In the genomic region with DNA sequence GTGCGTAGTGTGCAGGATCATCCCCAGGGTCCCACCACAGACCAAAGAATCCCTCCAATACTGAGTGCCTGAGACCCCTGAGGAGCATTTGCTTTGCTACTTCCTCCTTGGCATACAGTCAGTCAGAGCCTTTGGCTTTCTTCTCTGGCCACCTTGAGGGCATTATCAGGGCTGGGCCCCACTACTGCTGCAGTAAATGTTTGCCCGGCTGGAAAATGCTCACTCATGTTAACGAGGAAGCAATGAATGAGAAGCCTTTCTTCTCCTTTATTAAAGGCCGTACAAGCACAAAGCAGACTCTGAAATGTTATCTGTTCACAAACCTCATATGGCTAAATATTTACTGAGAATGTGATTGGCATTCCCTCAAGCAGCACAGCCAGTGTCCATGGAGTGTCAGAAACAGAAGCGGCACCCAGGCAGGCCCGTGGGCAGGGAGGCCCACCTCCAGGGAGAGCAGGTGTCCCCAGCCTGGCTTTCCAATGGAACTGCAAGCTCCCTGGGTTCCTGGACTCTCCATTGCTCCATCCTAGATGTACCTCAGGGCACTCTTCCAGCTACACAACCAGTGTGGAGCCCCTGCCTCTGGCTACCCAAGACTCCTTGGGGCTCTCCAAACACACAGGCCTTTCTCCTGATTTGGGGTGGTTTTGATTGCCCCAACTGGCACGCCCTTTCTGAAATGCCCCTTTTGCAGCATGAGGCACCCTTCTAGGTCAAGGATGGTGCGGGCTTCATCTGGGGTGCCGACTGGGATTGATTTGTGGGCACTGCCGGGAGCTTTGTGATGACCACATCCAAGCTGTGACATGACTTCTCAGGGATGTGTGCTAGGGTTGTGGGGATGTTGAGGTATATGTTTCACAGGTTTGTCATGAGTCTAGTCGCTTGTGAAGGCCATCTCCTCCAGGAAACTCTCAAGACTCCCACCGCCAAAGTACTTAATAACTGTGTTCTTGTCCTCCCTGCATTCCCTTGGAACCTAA, we compare ENCODE assay signal across 1 cellular context.
TF ChIP-seq lines count a peak whose summit lies in the region.

No MANE protein-coding gene starts in this region.

TF ChIP-seq in SK-N-SH treated with all-trans-retinoic acid at 6 μM for 48 hours, 23 proteins besides CTCF, POLR2A, EP300 and RAD21 (continued from another document):
- TF ChIP-seq, protein P1, sequence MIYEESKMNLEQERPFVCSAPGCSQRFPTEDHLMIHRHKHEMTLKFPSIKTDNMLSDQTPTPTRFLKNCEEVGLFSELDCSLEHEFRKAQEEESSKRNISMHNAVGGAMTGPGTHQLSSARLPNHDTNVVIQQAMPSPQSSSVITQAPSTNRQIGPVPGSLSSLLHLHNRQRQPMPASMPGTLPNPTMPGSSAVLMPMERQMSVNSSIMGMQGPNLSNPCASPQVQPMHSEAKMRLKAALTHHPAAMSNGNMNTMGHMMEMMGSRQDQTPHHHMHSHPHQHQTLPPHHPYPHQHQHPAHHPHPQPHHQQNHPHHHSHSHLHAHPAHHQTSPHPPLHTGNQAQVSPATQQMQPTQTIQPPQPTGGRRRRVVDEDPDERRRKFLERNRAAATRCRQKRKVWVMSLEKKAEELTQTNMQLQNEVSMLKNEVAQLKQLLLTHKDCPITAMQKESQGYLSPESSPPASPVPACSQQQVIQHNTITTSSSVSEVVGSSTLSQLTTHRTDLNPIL (CRISPR knock-in tag; IDR thresholded peaks at IDR 0.05; ENCODE audit: low read depth) = no peak
- TF ChIP-seq TCF4 (CRISPR knock-in tag; IDR thresholded peaks at IDR 0.05; ENCODE audit: borderline replicate concordance) (no peak), ZNF565 (CRISPR knock-in tag; conservative IDR thresholded peaks at IDR 0.05; ENCODE audit: low read depth) (no peak), ZNF8 (CRISPR knock-in tag; IDR thresholded peaks at IDR 0.05) (no peak), PPARA (CRISPR knock-in tag; IDR thresholded peaks at IDR 0.05; ENCODE audit: borderline replicate concordance) (no peak)
- TF ChIP-seq, protein P2, sequence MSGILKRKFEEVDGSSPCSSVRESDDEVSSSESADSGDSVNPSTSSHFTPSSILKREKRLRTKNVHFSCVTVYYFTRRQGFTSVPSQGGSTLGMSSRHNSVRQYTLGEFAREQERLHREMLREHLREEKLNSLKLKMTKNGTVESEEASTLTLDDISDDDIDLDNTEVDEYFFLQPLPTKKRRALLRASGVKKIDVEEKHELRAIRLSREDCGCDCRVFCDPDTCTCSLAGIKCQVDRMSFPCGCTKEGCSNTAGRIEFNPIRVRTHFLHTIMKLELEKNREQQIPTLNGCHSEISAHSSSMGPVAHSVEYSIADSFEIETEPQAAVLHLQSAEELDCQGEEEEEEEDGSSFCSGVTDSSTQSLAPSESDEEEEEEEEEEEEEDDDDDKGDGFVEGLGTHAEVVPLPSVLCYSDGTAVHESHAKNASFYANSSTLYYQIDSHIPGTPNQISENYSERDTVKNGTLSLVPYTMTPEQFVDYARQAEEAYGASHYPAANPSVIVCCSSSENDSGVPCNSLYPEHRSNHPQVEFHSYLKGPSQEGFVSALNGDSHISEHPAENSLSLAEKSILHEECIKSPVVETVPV (CRISPR knock-in tag; IDR thresholded peaks at IDR 0.05) = no peak
TF ChIP-seq in SK-N-SH treated with all-trans-retinoic acid at 6 μM for 48 hours: peak in this region for 0.
